ENCODE assay signal across 1 cellular context in the genomic region with DNA sequence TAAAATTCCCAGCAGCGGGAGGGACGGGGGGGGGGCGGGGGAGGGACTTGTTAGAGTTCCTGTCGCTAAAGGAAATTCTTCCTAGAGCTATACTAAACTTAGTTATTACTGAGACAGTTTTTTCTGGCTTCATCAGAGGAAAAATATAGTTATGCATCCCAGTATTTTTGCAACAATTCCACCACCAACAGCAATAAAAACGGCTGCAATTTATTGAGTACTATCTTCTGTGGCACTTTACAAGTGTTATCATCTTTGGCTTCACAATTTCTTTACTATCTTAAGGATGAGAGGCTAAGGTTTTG.
TF ChIP-seq lines count a peak whose summit lies in the region.

No MANE protein-coding gene starts in this region.

TF ChIP-seq in HCT116, 20 proteins besides CTCF, POLR2A, EP300 and RAD21:
- no peak for TF ChIP-seq ELF1 (IDR thresholded peaks at IDR 0.05; ENCODE audit: borderline replicate concordance, low read depth)
- TF ChIP-seq ZNF274 (IDR thresholded peaks at IDR 0.05; ENCODE audit: low read depth, low read length) = no peak
- no peak for TF ChIP-seq FOSL1 (IDR thresholded peaks at IDR 0.05; ENCODE audit: low read depth)
- TF ChIP-seq EZH2 (IDR thresholded peaks at IDR 0.05) = no peak
- no peak for TF ChIP-seq SRF (IDR thresholded peaks at IDR 0.05; ENCODE audit: low read depth)
- no peak for TF ChIP-seq SP1 (IDR thresholded peaks at IDR 0.05; ENCODE audit: low read depth)
- TF ChIP-seq EGR1 (IDR thresholded peaks at IDR 0.05; ENCODE audit: low read depth) = no peak
- no peak for TF ChIP-seq CEBPB (IDR thresholded peaks at IDR 0.05; ENCODE audit: low read depth)
- TF ChIP-seq, protein P1, sequence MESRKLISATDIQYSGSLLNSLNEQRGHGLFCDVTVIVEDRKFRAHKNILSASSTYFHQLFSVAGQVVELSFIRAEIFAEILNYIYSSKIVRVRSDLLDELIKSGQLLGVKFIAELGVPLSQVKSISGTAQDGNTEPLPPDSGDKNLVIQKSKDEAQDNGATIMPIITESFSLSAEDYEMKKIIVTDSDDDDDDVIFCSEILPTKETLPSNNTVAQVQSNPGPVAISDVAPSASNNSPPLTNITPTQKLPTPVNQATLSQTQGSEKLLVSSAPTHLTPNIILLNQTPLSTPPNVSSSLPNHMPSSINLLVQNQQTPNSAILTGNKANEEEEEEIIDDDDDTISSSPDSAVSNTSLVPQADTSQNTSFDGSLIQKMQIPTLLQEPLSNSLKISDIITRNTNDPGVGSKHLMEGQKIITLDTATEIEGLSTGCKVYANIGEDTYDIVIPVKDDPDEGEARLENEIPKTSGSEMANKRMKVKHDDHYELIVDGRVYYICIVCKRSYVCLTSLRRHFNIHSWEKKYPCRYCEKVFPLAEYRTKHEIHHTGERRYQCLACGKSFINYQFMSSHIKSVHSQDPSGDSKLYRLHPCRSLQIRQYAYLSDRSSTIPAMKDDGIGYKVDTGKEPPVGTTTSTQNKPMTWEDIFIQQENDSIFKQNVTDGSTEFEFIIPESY (IDR thresholded peaks at IDR 0.05; ENCODE audit: extremely low read depth, insufficient replicate concordance, low read length) = no peak
- TF ChIP-seq, protein P2, sequence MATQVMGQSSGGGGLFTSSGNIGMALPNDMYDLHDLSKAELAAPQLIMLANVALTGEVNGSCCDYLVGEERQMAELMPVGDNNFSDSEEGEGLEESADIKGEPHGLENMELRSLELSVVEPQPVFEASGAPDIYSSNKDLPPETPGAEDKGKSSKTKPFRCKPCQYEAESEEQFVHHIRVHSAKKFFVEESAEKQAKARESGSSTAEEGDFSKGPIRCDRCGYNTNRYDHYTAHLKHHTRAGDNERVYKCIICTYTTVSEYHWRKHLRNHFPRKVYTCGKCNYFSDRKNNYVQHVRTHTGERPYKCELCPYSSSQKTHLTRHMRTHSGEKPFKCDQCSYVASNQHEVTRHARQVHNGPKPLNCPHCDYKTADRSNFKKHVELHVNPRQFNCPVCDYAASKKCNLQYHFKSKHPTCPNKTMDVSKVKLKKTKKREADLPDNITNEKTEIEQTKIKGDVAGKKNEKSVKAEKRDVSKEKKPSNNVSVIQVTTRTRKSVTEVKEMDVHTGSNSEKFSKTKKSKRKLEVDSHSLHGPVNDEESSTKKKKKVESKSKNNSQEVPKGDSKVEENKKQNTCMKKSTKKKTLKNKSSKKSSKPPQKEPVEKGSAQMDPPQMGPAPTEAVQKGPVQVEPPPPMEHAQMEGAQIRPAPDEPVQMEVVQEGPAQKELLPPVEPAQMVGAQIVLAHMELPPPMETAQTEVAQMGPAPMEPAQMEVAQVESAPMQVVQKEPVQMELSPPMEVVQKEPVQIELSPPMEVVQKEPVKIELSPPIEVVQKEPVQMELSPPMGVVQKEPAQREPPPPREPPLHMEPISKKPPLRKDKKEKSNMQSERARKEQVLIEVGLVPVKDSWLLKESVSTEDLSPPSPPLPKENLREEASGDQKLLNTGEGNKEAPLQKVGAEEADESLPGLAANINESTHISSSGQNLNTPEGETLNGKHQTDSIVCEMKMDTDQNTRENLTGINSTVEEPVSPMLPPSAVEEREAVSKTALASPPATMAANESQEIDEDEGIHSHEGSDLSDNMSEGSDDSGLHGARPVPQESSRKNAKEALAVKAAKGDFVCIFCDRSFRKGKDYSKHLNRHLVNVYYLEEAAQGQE (IDR thresholded peaks at IDR 0.05; ENCODE audit: low read depth) = no peak
- TF ChIP-seq ZFX (IDR thresholded peaks at IDR 0.05) = no peak
- no peak for TF ChIP-seq JUND (IDR thresholded peaks at IDR 0.05)
- no peak for TF ChIP-seq CBX3 (IDR thresholded peaks at IDR 0.05; ENCODE audit: low read depth)
- no peak for TF ChIP-seq YY1 (IDR thresholded peaks at IDR 0.05; ENCODE audit: extremely low read depth, insufficient replicate concordance, low read depth, low read length)
- no peak for TF ChIP-seq POLR2AphosphoS5 (IDR thresholded peaks at IDR 0.05; ENCODE audit: low read depth, low read length)
- TF ChIP-seq, protein P3, sequence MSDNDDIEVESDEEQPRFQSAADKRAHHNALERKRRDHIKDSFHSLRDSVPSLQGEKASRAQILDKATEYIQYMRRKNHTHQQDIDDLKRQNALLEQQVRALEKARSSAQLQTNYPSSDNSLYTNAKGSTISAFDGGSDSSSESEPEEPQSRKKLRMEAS (IDR thresholded peaks at IDR 0.05) = no peak
- TF ChIP-seq, protein P4, sequence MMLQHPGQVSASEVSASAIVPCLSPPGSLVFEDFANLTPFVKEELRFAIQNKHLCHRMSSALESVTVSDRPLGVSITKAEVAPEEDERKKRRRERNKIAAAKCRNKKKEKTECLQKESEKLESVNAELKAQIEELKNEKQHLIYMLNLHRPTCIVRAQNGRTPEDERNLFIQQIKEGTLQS (IDR thresholded peaks at IDR 0.05) = no peak
- no peak for TF ChIP-seq TCF7L2 (IDR thresholded peaks at IDR 0.05; ENCODE audit: borderline replicate concordance, extremely low read depth, insufficient read depth, insufficient read length)
- no peak for TF ChIP-seq EZH2phosphoT487 (IDR thresholded peaks at IDR 0.05; ENCODE audit: borderline replicate concordance)
- no peak for TF ChIP-seq SIN3A (IDR thresholded peaks at IDR 0.05; ENCODE audit: low read depth)
